19 cellular contexts compared by ENCODE assay signal in the genomic region with DNA sequence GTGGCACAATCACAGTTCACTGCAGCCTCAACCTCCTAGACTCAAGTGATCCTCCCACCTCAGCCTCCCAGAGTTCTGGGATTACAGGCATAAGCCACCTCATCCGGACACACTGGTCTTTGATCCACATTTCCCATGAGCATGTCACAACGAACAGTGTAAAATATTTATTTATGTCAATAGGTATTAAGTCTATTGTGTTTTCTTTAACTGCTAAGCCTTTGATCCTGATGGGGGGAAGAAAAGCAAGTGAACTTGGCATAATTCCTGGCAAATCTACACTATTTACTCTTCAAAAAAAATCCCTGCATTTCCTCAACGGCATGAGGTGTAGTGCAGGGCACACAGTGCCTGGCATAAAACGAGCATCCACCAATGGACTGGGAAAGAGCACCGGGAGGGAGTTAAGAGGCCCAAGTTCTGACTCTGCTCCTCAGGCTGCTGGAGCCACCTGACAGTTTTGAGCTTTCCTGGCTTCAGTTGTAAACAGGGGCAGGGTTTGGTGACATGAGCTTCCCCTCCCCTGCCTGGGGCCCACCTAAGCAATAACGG. TPM values are rescaled to one million over a fixed set of nuclear protein-coding genes. Genes with fewer than 3 reads are reported as not detected.
"Had no signal": no experiment of that assay in that cellular context is flagged by ENCODE, and none has a peak within 500 bp of the region (broad histone marks: within the 10 kb centered on the region; RNA-seq: fewer than 3 reads in every experiment).

No MANE protein-coding gene starts in this region.

- H3K27me3 ChIP-seq: hepatocyte, neural progenitor cell, right atrium auricular region, suprapubic skin had no signal

- H3K27ac ChIP-seq: hepatocyte, neural progenitor cell, prostate gland, right atrium auricular region, WERI-Rb-1 had no signal

- FAIRE-seq: endometrium had no signal

- H3K9me3 Mint-ChIP-seq: activated naive CD4-positive, alpha-beta T cell treated with anti-CD3 and anti-CD28 coated beads, Interleukin-2, amount 50 U/mL, for 72 hours; activated T-cell treated with anti-CD3 and anti-CD28 coated beads, Interleukin-2, amount 50 U/mL, for 72 hours; naive B cell; stimulated activated naive CD8-positive, alpha-beta T cell treated with anti-CD3 and anti-CD28 coated beads, Interleukin-15, Interleukin-2, amounts not matched to agents 100 ng/mL and 50 ng/mL, for 24 hours had no signal

- DNase-seq: activated CD4-positive, alpha-beta T cell treated with anti-CD3 and anti-CD28 coated beads for 1 hour; activated CD8-positive, alpha-beta memory T cell treated with anti-CD3 and anti-CD28 coated beads for 24 hours; activated gamma-delta T cell treated with Interleukin-2 at 50 U/mL for 16 hours; activated T-cell treated with anti-CD3 and anti-CD28 coated beads, Interleukin-2, amount 50 U/mL, for 72 hours; cortex of kidney; islet precursor cell; naive B cell; stimulated activated CD4-positive, alpha-beta T cell treated with anti-CD3 and anti-CD28 coated beads, Interleukin-12 subunit alpha, Interleukin-12 subunit beta, amount 100 ng/mL, for 4 hours; stimulated activated CD4-positive, alpha-beta T cell treated with anti-CD3 and anti-CD28 coated beads, Interleukin-2, amount 100 ng/mL, for 24 hours; WERI-Rb-1 had no signal

- H3K9ac ChIP-seq: neural progenitor cell had no signal

- H3K4me2 ChIP-seq: hepatocyte, neural progenitor cell had no signal

- H3K4me3 ChIP-seq: hepatocyte, neural progenitor cell, prostate gland, right atrium auricular region, suprapubic skin had no signal

- ATAC-seq: activated naive CD4-positive, alpha-beta T cell treated with anti-CD3 and anti-CD28 coated beads, Interleukin-2, amount 50 U/mL, for 72 hours; activated T-cell treated with anti-CD3 and anti-CD28 coated beads, Interleukin-2, amount 50 U/mL, for 72 hours had no signal

- H3K27ac Mint-ChIP-seq: activated naive CD4-positive, alpha-beta T cell treated with anti-CD3 and anti-CD28 coated beads, Interleukin-2, amount 50 U/mL, for 72 hours; activated T-cell treated with anti-CD3 and anti-CD28 coated beads, Interleukin-2, amount 50 U/mL, for 72 hours; neural progenitor cell; stimulated activated naive CD8-positive, alpha-beta T cell treated with anti-CD3 and anti-CD28 coated beads, Interleukin-15, Interleukin-2, amounts not matched to agents 100 ng/mL and 50 ng/mL, for 24 hours had no signal

- H3K79me2 ChIP-seq: hepatocyte had no signal

- H3K4me3 Mint-ChIP-seq: activated T-cell treated with anti-CD3 and anti-CD28 coated beads, Interleukin-2, amount 50 U/mL, for 72 hours; neural progenitor cell; stimulated activated naive CD8-positive, alpha-beta T cell treated with anti-CD3 and anti-CD28 coated beads, Interleukin-15, Interleukin-2, amounts not matched to agents 100 ng/mL and 50 ng/mL, for 24 hours had no signal

- H3K9me3 ChIP-seq: prostate gland, right atrium auricular region, suprapubic skin had no signal

- H3K36me3 Mint-ChIP-seq: activated naive CD4-positive, alpha-beta T cell treated with anti-CD3 and anti-CD28 coated beads, Interleukin-2, amount 50 U/mL, for 72 hours; naive B cell had no signal

- H3K4me1 ChIP-seq: neural progenitor cell, prostate gland had no signal

- H3K27me3 Mint-ChIP-seq: stimulated activated naive CD8-positive, alpha-beta T cell treated with anti-CD3 and anti-CD28 coated beads, Interleukin-15, Interleukin-2, amounts not matched to agents 100 ng/mL and 50 ng/mL, for 24 hours had no signal

- H3K36me3 ChIP-seq: neural progenitor cell, prostate gland, right atrium auricular region, suprapubic skin, WERI-Rb-1 had no signal

- H2AFZ ChIP-seq: hepatocyte, neural progenitor cell had no signal

RNA-seq across cellular contexts. Expression of gene CA12, which starts 16.6 kb away (rescaled TPM):
- total RNA-seq: T-helper 2 cell treated with Interferon-gamma antibody and Interleukin-4, amounts not matched to agents 100 ng/mL and 5 ng/mL, for 36 hours had no signal
